ENCODE assay signal across 10 cellular contexts in the genomic region with DNA sequence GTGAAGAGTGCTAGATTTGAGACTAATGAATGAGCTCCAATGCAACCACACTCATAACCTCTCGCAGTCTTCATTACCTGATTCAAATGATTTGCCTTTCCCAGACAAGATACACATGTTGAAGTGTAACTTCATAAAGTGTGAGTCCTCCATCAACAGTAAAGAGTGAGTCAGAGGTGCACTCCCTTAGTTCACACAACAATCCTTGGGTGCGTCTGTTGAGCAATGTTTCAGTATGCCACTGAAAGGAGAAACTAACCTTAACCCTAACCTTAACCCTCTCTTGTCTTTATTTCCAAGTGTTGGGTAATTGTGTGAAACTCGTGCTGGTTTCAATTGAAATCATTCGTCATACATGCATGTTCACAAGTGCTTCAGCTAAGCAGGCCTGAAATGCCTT. TPM values are rescaled to one million over a fixed set of nuclear protein-coding genes. Genes with fewer than 3 reads are reported as not detected.
DNase-seq lines count a peak whose midpoint lies in the region; ATAC-seq, FAIRE-seq and TF ChIP-seq lines count a peak whose summit lies in the region.
"Had no signal": no experiment of that assay in that cellular context is flagged by ENCODE, and none has a peak within 500 bp of the region (broad histone marks: within the 10 kb centered on the region; RNA-seq: fewer than 3 reads in every experiment).

No MANE protein-coding gene starts in this region.

- DNase-seq in A673 (ENCODE audit: low spot score) (no peak), GM23248 (peak; percentile 91), adipocyte (ENCODE audit: low read depth) (peak; percentile 69), mesenchymal stem cell (peak; percentile 84), GF-D8 (lab: John Stamatoyannopoulos, UW) (no peak), dedifferentiated amniotic fluid mesenchymal stem cell (ENCODE audit: extremely low spot score) (no peak), GM19239 (ENCODE audit: insufficient read length, low spot score) (no peak)
- DNase-seq: DND-41 had no signal

- peaks cover 27% of the 10 kb centered on the region for H3F3A ChIP-seq in GM23248 (ENCODE audit: insufficient read depth)

- H4K8ac ChIP-seq in mesenchymal stem cell (ENCODE audit: low read length), result no peak overlapping the region

- ATAC-seq in HG03571 (IDR thresholded peaks at IDR 0.05; ENCODE audit: unreplicated experiment), result no peak

- H3K9me3 ChIP-seq in A673 (ENCODE audit: low read depth, low read length, poor library complexity, severe bottlenecking) (no peaks in the 10 kb centered on the region), GM23248 (ENCODE audit: low read depth) (no peaks in the 10 kb centered on the region), adipocyte (ENCODE audit: control insufficient read depth, low read length) (no peaks in the 10 kb centered on the region), mesenchymal stem cell (ENCODE audit: control insufficient read depth, low read length) (no peaks in the 10 kb centered on the region)

- WGBS in GM23248 (ENCODE audit: low coverage in 1 of 2, low lambda C conversion rate in 2 of 2, missing lambda C conversion rate in 2 of 2), 2 experiments, result 14 to 17% methylated on average over 4 of the region's 4 CpGs
- WGBS in mesenchymal stem cell, result 80% methylated on average over 1 of the region's 4 CpGs

- H3K27me3 ChIP-seq in A673 (replicated peaks; ENCODE audit: insufficient read depth, low read depth, low read length, poor library complexity) (no peaks in the 10 kb centered on the region), GM23248 (replicated peaks; ENCODE audit: insufficient read depth) (no peaks in the 10 kb centered on the region), adipocyte (replicated peaks; ENCODE audit: control insufficient read depth, insufficient read depth, low read length) (no peaks in the 10 kb centered on the region), mesenchymal stem cell (ENCODE audit: control insufficient read depth in 1 of 2, insufficient read depth in 1 of 2, low read length in 2 of 2) (no peaks in the 10 kb centered on the region)

- H2AFZ ChIP-seq in GM23248, result 0 out of 2 replicates have a peak overlapping the region, but pooled peaks have one; percentile 8
- H2AFZ ChIP-seq in mesenchymal stem cell (ENCODE audit: low read depth, low read length), result no peak overlapping the region

- H3K4me1 ChIP-seq in A673 (ENCODE audit: insufficient read depth, low read length, poor library complexity, severe bottlenecking) (peaks cover 34% of the 10 kb centered on the region), GM23248 (ENCODE audit: insufficient read depth) (peaks cover 29% of the 10 kb centered on the region), adipocyte (ENCODE audit: control insufficient read depth, insufficient read depth, low read length) (peaks cover 33% of the 10 kb centered on the region), mesenchymal stem cell (ENCODE audit: control insufficient read depth, insufficient read depth, low read depth, low read length) (no peaks in the 10 kb centered on the region)

- no peak overlapping the region for H2BK12ac ChIP-seq in mesenchymal stem cell (ENCODE audit: low read length in 2 of 2)

- peak overlapping the region; percentile 54 for H3K4me2 ChIP-seq in GM23248 (ENCODE audit: unreplicated experiment)
- no peak overlapping the region for H3K4me2 ChIP-seq in mesenchymal stem cell (ENCODE audit: low read length, poor library complexity, severe bottlenecking)

- H3K27ac ChIP-seq in A673 (ENCODE audit: low read depth, low read length, poor library complexity, severe bottlenecking) (peak overlapping the region; percentile 56), GM23248 (peak overlapping the region; percentile 97), mesenchymal stem cell (ENCODE audit: low read length, poor library complexity, severe bottlenecking) (no peak overlapping the region)

- H3K14ac ChIP-seq in mesenchymal stem cell (ENCODE audit: low read length in 2 of 2), result no peak overlapping the region

- peak overlapping the region; percentile 58 for H3K9ac ChIP-seq in GM23248
- peak overlapping the region; percentile 58 for H3K9ac ChIP-seq in adipocyte (ENCODE audit: low read length)
- H3K9ac ChIP-seq in mesenchymal stem cell (ENCODE audit: low read length), result peak overlapping the region; percentile 71

- H4K20me1 ChIP-seq in GM23248 (ENCODE audit: insufficient read depth), result no peaks in the 10 kb centered on the region

- in situ Hi-C loops in GM23248 (cut with MboI), result no loop called here

- FAIRE-seq in GM19239 (lab: Jason Lieb, UNC), result no peak
- FAIRE-seq: islet of Langerhans had no signal

- H2BK5ac ChIP-seq in mesenchymal stem cell (ENCODE audit: low read depth, low read length, poor library complexity, severe bottlenecking), result no peak overlapping the region

- no peak overlapping the region for H4K91ac ChIP-seq in mesenchymal stem cell (ENCODE audit: low read length)

- intact Hi-C loops in A673 (cut with micrococcal nuclease; ENCODE audit: unreplicated experiment), result loop anchor here (10.0 kb wide), 1 partner anchor 1568 kb away; a partner anchor contains a TSS

- BruUV-seq in A673 (replicated peaks; lab: Mats Ljungman, UMichigan), result no TSS peak

- CTCF ChIA-PET in A673 (lab: Charles Lee), result no interaction called here

- H3K18ac ChIP-seq in mesenchymal stem cell (ENCODE audit: low read depth in 1 of 2, low read length in 2 of 2), result no peak overlapping the region

- no peak overlapping the region for H2BK15ac ChIP-seq in mesenchymal stem cell (ENCODE audit: low read depth, poor library complexity, severe bottlenecking)

- no peaks in the 10 kb centered on the region for H3K9me2 ChIP-seq in GM23248 (ENCODE audit: insufficient read depth)

- no peaks in the 10 kb centered on the region for H3K36me3 ChIP-seq in A673 (ENCODE audit: insufficient read depth, low read length, poor library complexity, severe bottlenecking)
- H3K36me3 ChIP-seq in GM23248 (ENCODE audit: low read depth), result no peaks in the 10 kb centered on the region
- H3K36me3 ChIP-seq in adipocyte (ENCODE audit: control insufficient read depth, insufficient read depth, low read length, severe bottlenecking), result no peaks in the 10 kb centered on the region
- no peaks in the 10 kb centered on the region for H3K36me3 ChIP-seq in mesenchymal stem cell (ENCODE audit: control insufficient read depth in 1 of 2, insufficient read depth in 2 of 2, low read depth in 1 of 2, low read length in 2 of 2)

- no peaks in the 10 kb centered on the region for H3K79me2 ChIP-seq in GM23248 (ENCODE audit: insufficient read depth)

- H3K4ac ChIP-seq in mesenchymal stem cell (ENCODE audit: low read depth in 1 of 2, low read length in 2 of 2), result no peak overlapping the region

- no peak for TF ChIP-seq CTCF in A673 (conservative IDR thresholded peaks at IDR 0.05; ENCODE audit: low read depth, low read length)

- H3K4me3 ChIP-seq in A673 (ENCODE audit: low read depth, low read length, poor library complexity, severe bottlenecking) (no peak overlapping the region), GM23248 (no peak overlapping the region), adipocyte (ENCODE audit: low read length) (no peak overlapping the region), mesenchymal stem cell (ENCODE audit: insufficient read depth in 1 of 2, low read depth in 1 of 2, low read length in 2 of 2) (no peak overlapping the region)

- no peaks in the 10 kb centered on the region for H3K79me1 ChIP-seq in mesenchymal stem cell (replicated peaks; ENCODE audit: low read length, poor library complexity, severe bottlenecking)

- H3K23ac ChIP-seq in mesenchymal stem cell (ENCODE audit: low read length in 2 of 2), result no peak overlapping the region

- H2BK120ac ChIP-seq in mesenchymal stem cell (ENCODE audit: low read depth, low read length), result no peak overlapping the region

- POLR2A ChIA-PET in A673 (lab: Charles Lee; ENCODE audit: low non-redundant PET), result no interaction called here

- no peak overlapping the region for H2AK5ac ChIP-seq in mesenchymal stem cell (ENCODE audit: low read length, severe bottlenecking)

RNA-seq across cellular contexts. Expression of a gene that starts 21.0 kb away (rescaled TPM):
- total RNA-seq in A673 (2021), result 14.6 and 18.5 TPM in 2 replicates
- 48.0 and 48.3 TPM in 2 replicates for total RNA-seq in GM23248 (2014; rRNA removed; shearing (Covaris generic))
- polyA plus RNA-seq in GM23248 (2016; fragmentation: Nextera tagmentation; extraction: Ambion mirVana), result 45.3 and 45.6 TPM in 2 replicates
- polyA plus RNA-seq in mesenchymal stem cell (2013, experiment 1 of 2), result 44.5 TPM
- 41.0 TPM for polyA plus RNA-seq in mesenchymal stem cell (2013, experiment 2 of 2)

Comparison
In these comparisons a context has a peak if more than half of its experiments do, and no peak if none do; other contexts are left out.
1. DNase-seq: peak in GM23248 (single experiment), adipocyte (single experiment) and mesenchymal stem cell (single experiment); none in A673 (single experiment), GF-D8 (single experiment), dedifferentiated amniotic fluid mesenchymal stem cell (single experiment) and GM19239 (single experiment).
2. Peak in every context shown above with its lines, with median percentiles within 50 percentile points of each other: H3K9ac ChIP-seq.